ENCODE assay signal across 9 cellular contexts in genomic region chr5:147455321-147455720, GRCh38. TPM values are rescaled to one million over a fixed set of nuclear protein-coding genes. Genes with fewer than 3 reads are reported as not detected.
DNase-seq lines count a peak whose midpoint lies in the region; ATAC-seq and TF ChIP-seq lines count a peak whose summit lies in the region.
"Had no signal": no experiment of that assay in that cellular context is flagged by ENCODE, and none has a peak within 500 bp of the region (broad histone marks: within the 10 kb centered on the region; RNA-seq: fewer than 3 reads in every experiment).

No MANE protein-coding gene starts in this region.

- H3K27ac ChIP-seq in HUES6 (ENCODE audit: low read depth, low read length) (peak overlapping the region; percentile 74), colonic mucosa (peak overlapping the region; percentile 75), prostate gland (peak overlapping the region; percentile 77 to 87)
- H3K27ac ChIP-seq: SJSA1 had no signal

- peak overlapping the region; percentile 99 for H3K4me3 ChIP-seq in HUES6 (ENCODE audit: low read depth, low read length)
- no peak overlapping the region for H3K4me3 ChIP-seq in colonic mucosa
- no peak overlapping the region for H3K4me3 ChIP-seq in prostate gland
- H3K4me3 ChIP-seq: SJSA1 had no signal

- H3K4me1 ChIP-seq in HUES6 (ENCODE audit: control insufficient read depth, insufficient read depth, low read length) = peaks cover 36% of the 10 kb centered on the region
- H3K4me1 ChIP-seq in colonic mucosa = no peaks in the 10 kb centered on the region
- no peaks in the 10 kb centered on the region for H3K4me1 ChIP-seq in prostate gland (replicated peaks)

- peak overlapping the region; percentile 52 for H3K9ac ChIP-seq in HUES6 (ENCODE audit: low read length)
- no peak overlapping the region for H3K9ac ChIP-seq in colonic mucosa (ENCODE audit: low read depth in 2 of 2, low read length in 2 of 2)

- H3K9me3 ChIP-seq in HUES6 (ENCODE audit: control insufficient read depth, insufficient read depth, low read depth, low read length) (no peaks in the 10 kb centered on the region), colonic mucosa (no peaks in the 10 kb centered on the region), prostate gland (no peaks in the 10 kb centered on the region)
- H3K9me3 ChIP-seq: SJSA1 had no signal

- H3K36me3 ChIP-seq in HUES6 (ENCODE audit: control insufficient read depth, insufficient read depth, low read length) (no peaks in the 10 kb centered on the region), colonic mucosa (no peaks in the 10 kb centered on the region), prostate gland (no peaks in the 10 kb centered on the region)
- H3K36me3 ChIP-seq: SJSA1 had no signal

- WGBS in prostate gland = 35% methylated on average over 3 of the region's 3 CpGs

- H3K27me3 ChIP-seq in HUES6 (ENCODE audit: control insufficient read depth, insufficient read depth, low read length) (peaks cover 8% of the 10 kb centered on the region; the same call in 1 of the 2 replicates), colonic mucosa (peaks cover 21% of the 10 kb centered on the region), prostate gland (replicated peaks; ENCODE audit: insufficient read depth) (no peaks in the 10 kb centered on the region)
- H3K27me3 ChIP-seq: SJSA1 had no signal

- no peak for TF ChIP-seq CTCF in colonic mucosa (IDR thresholded peaks at IDR 0.05)
- no peak for TF ChIP-seq CTCF in prostate gland (IDR thresholded peaks at IDR 0.05)

- ATAC-seq in GM18907 (IDR thresholded peaks at IDR 0.05; ENCODE audit: unreplicated experiment) = no peak

- DNase-seq in GM04503 (ENCODE audit: low read depth) (peak; percentile 70), colonic mucosa (no peak), prostate gland (ENCODE audit: low spot score) (no peak), kidney glomerular epithelial cell (lab: John Stamatoyannopoulos, UW) (no peak), HK-2 (ENCODE audit: unreplicated experiment) (no peak), amniotic stem cell (lab: John Stamatoyannopoulos, UW) (no peak)

- intact Hi-C loops in colonic mucosa (cut with DNase I) = no loop called here
- intact Hi-C loops in prostate gland (cut with DNase I) = loop anchor here (2.0 to 10.0 kb wide), 2 partner anchors 53 to 231 kb away; no protein-coding TSS in a partner anchor

- no peak for TF ChIP-seq POLR2A in prostate gland (IDR thresholded peaks at IDR 0.05)

RNA-seq across cellular contexts. Expression of gene DPYSL3, which starts 54.5 kb away (rescaled TPM):
- total RNA-seq in colonic mucosa = 10 to 100 TPM in 1 of 2 donors, 1 to 10 TPM in 1; 8.8 to 32.2 TPM
- total RNA-seq in prostate gland = 100 to 1,000 TPM; 113 to 126 TPM
